Comparison of ENCODE assay signal across 8 cellular contexts in the genomic region with DNA sequence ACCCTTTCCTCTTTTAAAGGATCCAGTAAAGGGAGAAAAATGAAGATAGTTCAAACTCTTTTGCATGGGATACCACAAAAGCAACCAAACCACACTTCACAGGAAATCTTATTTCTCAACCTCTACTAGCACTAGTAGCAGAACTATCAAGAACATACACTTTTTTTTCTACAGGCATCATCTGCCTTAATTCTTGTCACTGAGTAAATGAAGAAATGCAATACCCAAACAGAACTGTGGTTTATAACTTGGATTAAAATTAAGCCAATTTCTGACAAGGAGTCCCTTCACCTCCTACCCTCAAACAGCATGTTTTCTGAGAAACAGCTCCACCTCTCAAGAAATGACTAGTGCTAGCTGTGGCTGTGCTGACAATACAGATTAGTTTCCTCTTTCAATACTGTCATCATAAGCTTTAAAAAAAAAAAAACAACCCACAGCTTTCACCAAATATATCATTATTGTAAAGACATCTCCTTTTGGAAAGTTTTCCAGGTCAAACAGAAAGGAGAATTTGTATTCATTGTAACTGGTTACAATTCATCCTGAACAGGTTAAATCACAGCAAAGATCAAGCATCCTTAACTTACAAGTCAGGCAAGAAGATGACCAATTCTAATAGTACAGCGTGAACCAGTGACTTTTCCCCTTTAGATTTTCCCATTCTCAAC. TPM values are rescaled to one million over a fixed set of nuclear protein-coding genes. Genes with fewer than 3 reads are reported as not detected.
A peak's percentile ranks its signal among the peaks of the same experiment; 100 is the strongest.
DNase-seq lines count a peak whose midpoint lies in the region; ATAC-seq and TF ChIP-seq lines count a peak whose summit lies in the region.

No MANE protein-coding gene starts in this region.

- no peak for TF ChIP-seq CTCF in Calu3 (IDR thresholded peaks at IDR 0.05; ENCODE audit: unreplicated experiment)

- intact Hi-C loops in Calu3 (cut with micrococcal nuclease; ENCODE audit: unreplicated experiment), result loop anchor here (2.0 kb wide), 2 partner anchors 23 to 45 kb away; a partner anchor contains a TSS

- CTCF ChIA-PET in Calu3 (lab: Charles Lee), result interaction anchor here (0.7 kb wide), 1 partner anchor 155 kb away, joined by 4 read pairs; no protein-coding TSS in a partner anchor

- H3K9me3 Mint-ChIP-seq in Calu3 (ENCODE audit: low read depth, unreplicated experiment), result no peaks in the 10 kb centered on the region
- H3K9me3 Mint-ChIP-seq in activated T-cell treated with anti-CD3 and anti-CD28 coated beads, Interleukin-2, amount 50 U/mL, for 4 hours, result no peaks in the 10 kb centered on the region

- DNase-seq in Calu3, result no peak
- DNase-seq in activated T-cell treated with anti-CD3 and anti-CD28 coated beads, Interleukin-2, amount 50 U/mL, for 4 hours, result peak; percentile 21
- no peak for DNase-seq in left lobe of liver (ENCODE audit: low spot score)
- no peak for DNase-seq in NCI-H526 (lab: John Stamatoyannopoulos, UW)
- DNase-seq in activated effector memory CD4-positive, alpha-beta T cell treated with Interleukin-2 at 50 U/mL for 16 hours, result no peak

- ATAC-seq in GM21360 (IDR thresholded peaks at IDR 0.05; ENCODE audit: unreplicated experiment) (peak; percentile 73), HG03565 (IDR thresholded peaks at IDR 0.05; ENCODE audit: unreplicated experiment) (peak; percentile 63), left lobe of liver (no peak)
- ATAC-seq in activated T-cell treated with anti-CD3 and anti-CD28 coated beads, Interleukin-2, amount 50 U/mL, for 4 hours, result peak; percentile 76 to 77

- BruUV-seq in Calu3 (replicated peaks; lab: Mats Ljungman, UMichigan), result no TSS peak

- H3K27ac ChIP-seq in layer of hippocampus (ENCODE audit: low read depth, low read length), result peak overlapping the region; percentile 38

- H3K36me3 Mint-ChIP-seq in Calu3 (ENCODE audit: insufficient read depth, unreplicated experiment), result peaks cover 45% of the 10 kb centered on the region
- H3K36me3 Mint-ChIP-seq in activated T-cell treated with anti-CD3 and anti-CD28 coated beads, Interleukin-2, amount 50 U/mL, for 4 hours (ENCODE audit: insufficient read depth), result peaks cover 27% of the 10 kb centered on the region

- peaks cover 67% of the 10 kb centered on the region for H3K4me1 Mint-ChIP-seq in Calu3 (ENCODE audit: low read depth, unreplicated experiment)
- peaks cover 69% of the 10 kb centered on the region for H3K4me1 Mint-ChIP-seq in activated T-cell treated with anti-CD3 and anti-CD28 coated beads, Interleukin-2, amount 50 U/mL, for 4 hours (ENCODE audit: low read depth)

- no peaks in the 10 kb centered on the region for H3K27me3 Mint-ChIP-seq in Calu3 (ENCODE audit: unreplicated experiment)
- H3K27me3 Mint-ChIP-seq in activated T-cell treated with anti-CD3 and anti-CD28 coated beads, Interleukin-2, amount 50 U/mL, for 4 hours (ENCODE audit: low read depth), result no peaks in the 10 kb centered on the region

- H3K27me3 ChIP-seq in layer of hippocampus (ENCODE audit: control insufficient read depth, insufficient read depth, low read length), result no peaks in the 10 kb centered on the region

- H3K27ac Mint-ChIP-seq in Calu3 (ENCODE audit: unreplicated experiment), result peak overlapping the region; percentile 42

- H3K4me3 Mint-ChIP-seq in Calu3 (ENCODE audit: low read depth, unreplicated experiment), result peak overlapping the region; percentile 58
- H3K4me3 Mint-ChIP-seq in activated T-cell treated with anti-CD3 and anti-CD28 coated beads, Interleukin-2, amount 50 U/mL, for 4 hours, result peak overlapping the region; percentile 75

RNA-seq across cellular contexts. Expression of a gene that starts 44.4 kb away (rescaled TPM):
- total RNA-seq in Calu3 (2022) (58.1 and 61.5 TPM in 2 replicates), left lobe of liver (9.9 TPM)
- total RNA-seq in activated T-cell treated with anti-CD3 and anti-CD28 coated beads, Interleukin-2, amount 50 U/mL, for 4 hours, result 10 to 100 TPM; 61.7 to 77.6 (median 65.2) TPM
